ENCODE assay signal across 27 cellular contexts in the genomic region with DNA sequence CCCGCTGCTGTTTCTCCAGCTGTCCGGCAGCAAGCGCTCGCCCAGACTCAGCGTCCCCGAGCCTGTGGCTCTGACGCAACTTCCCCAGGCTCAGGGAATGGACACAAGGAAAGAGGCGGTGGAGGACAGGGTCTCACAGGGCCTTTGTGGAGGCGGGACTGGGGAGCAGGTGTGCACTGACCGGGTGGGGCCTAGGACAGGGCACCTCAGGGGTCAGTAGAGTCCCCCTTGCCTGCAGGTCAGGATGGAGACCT.
"Had no signal": no experiment of that assay in that cellular context is flagged by ENCODE, and none has a peak within 500 bp of the region (broad histone marks: within the 10 kb centered on the region; RNA-seq: fewer than 3 reads in every experiment).

No MANE protein-coding gene starts in this region.

- H3K27me3 ChIP-seq: adrenal gland, body of pancreas, esophagus squamous epithelium had no signal

- H3K9me3 ChIP-seq: adrenal gland, body of pancreas, esophagus squamous epithelium had no signal

- H3K27ac ChIP-seq: adrenal gland, body of pancreas, epithelial cell of prostate had no signal

- ATAC-seq: activated CD4-positive, alpha-beta T cell treated with anti-CD3 and anti-CD28 coated beads for 36 hours; activated CD8-positive, alpha-beta memory T cell treated with anti-CD3 and anti-CD28 coated beads, Interleukin-2, amount 10 ng/mL, durations not matched to agents 7 days and 5 days; activated CD8-positive, alpha-beta T cell treated with anti-CD3 and anti-CD28 coated beads, Interleukin-2, amount 10 ng/mL, durations not matched to agents 7 days and 5 days; activated naive CD8-positive, alpha-beta T cell treated with anti-CD3 and anti-CD28 coated beads, Interleukin-2, amount 50 U/mL, for 24 hours; body of pancreas; effector memory CD8-positive, alpha-beta T cell had no signal

- FAIRE-seq: colon had no signal

- H3K4me1 ChIP-seq: body of pancreas had no signal

- H3K4me3 ChIP-seq: adrenal gland, body of pancreas, esophagus squamous epithelium had no signal

- DNase-seq: activated CD4-positive, alpha-beta memory T cell treated with anti-CD3 and anti-CD28 coated beads for 36 hours; activated CD4-positive, alpha-beta T cell treated with anti-CD3 and anti-CD28 coated beads for 36 hours; activated CD4-positive, alpha-beta T cell treated with anti-CD3 and anti-CD28 coated beads, Interleukin-2, amount 10 ng/mL, durations not matched to agents 24 days and 14 days; activated CD4-positive, CD25-positive, alpha-beta regulatory T cell; activated CD4-positive, CD25-positive, alpha-beta regulatory T cell treated with anti-CD3 and anti-CD28 coated beads, Interleukin-2, amount 50 U/mL, for 72 hours; activated CD8-positive, alpha-beta memory T cell treated with anti-CD3 and anti-CD28 coated beads, Interleukin-2, amount 10 ng/mL, durations not matched to agents 7 days and 5 days; activated CD8-positive, alpha-beta memory T cell treated with anti-CD3 and anti-CD28 coated beads, Interleukin-2, amount 50 U/mL, for 4 hours; activated CD8-positive, alpha-beta T cell treated with anti-CD3 and anti-CD28 coated beads, Interleukin-2, amount 10 ng/mL, durations not matched to agents 7 days and 5 days; activated effector memory CD4-positive, alpha-beta T cell treated with anti-CD3 and anti-CD28 coated beads, Interleukin-2, amount 50 U/mL, for 16 hours; activated naive CD4-positive, alpha-beta T cell treated with anti-CD3 and anti-CD28 coated beads for 36 hours; activated naive CD8-positive, alpha-beta T cell treated with anti-CD3 and anti-CD28 coated beads for 36 hours; activated naive CD8-positive, alpha-beta T cell treated with anti-CD3 and anti-CD28 coated beads, Interleukin-2, amount 50 U/mL, for 24 hours; activated T-cell treated with anti-CD3 and anti-CD28 coated beads, Interleukin-2, amount 50 U/mL, for 1 hour; activated T-cell treated with anti-CD3 and anti-CD28 coated beads, Interleukin-2, amount 50 U/mL, for 48 hours; amygdala; aorta; body of pancreas; cortex of kidney; dermis blood vessel endothelial cell; effector CD4-positive, alpha-beta T cell; effector memory CD8-positive, alpha-beta T cell; esophagus squamous epithelium; foreskin melanocyte; T-helper 2 cell had no signal
